In the genomic region with DNA sequence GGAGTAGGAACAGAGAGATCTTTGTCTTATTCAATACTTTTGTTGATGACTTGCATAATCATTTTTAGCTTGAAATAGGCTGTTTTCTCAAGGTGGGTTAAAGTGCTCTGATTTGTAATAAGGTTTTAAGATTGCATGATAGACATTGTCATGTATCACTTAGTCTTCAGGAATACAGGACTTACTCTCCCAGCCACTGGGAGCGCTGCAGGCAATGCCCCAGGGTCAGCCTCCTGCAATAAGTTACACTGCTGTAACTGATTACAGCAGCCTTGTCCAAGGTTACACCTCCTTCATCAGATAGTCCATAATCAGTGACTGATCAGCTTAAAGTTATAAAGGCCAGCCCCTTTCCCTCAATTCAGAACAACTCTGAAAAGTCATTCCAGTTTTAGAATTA, we compare ENCODE assay signal across 17 cellular contexts.
DNase-seq lines count a peak whose midpoint lies in the region; ATAC-seq and TF ChIP-seq lines count a peak whose summit lies in the region.
"Had no signal": no experiment of that assay in that cellular context is flagged by ENCODE, and none has a peak within 500 bp of the region (broad histone marks: within the 10 kb centered on the region; RNA-seq: fewer than 3 reads in every experiment).

No MANE protein-coding gene starts in this region.

- DNase-seq in A673 (ENCODE audit: low spot score), result no peak
- no peak for DNase-seq in choroid plexus epithelial cell (ENCODE audit: low read depth)
- DNase-seq in left cardiac atrium, result no peak
- DNase-seq in NCI-H1105 (lab: John Stamatoyannopoulos, UW), result no peak
- DNase-seq: activated CD4-positive, alpha-beta T cell treated with anti-CD3 and anti-CD28 coated beads, Interleukin-2, amount 50 U/mL, for 1 hour; activated naive CD4-positive, alpha-beta T cell treated with Interleukin-2 at 50 U/mL for 16 hours; aorta; NCI-H2081 treated with DMSO at 0.1 percent for 48 hours; NCI-H526; sigmoid colon; stimulated activated naive CD8-positive, alpha-beta T cell treated with anti-CD3 and anti-CD28 coated beads, Interleukin-15, Interleukin-2, amounts not matched to agents 100 U/mL and 50 U/mL, for 24 hours; transverse colon had no signal

- no peak for ATAC-seq in HG02938 (IDR thresholded peaks at IDR 0.05; ENCODE audit: unreplicated experiment)
- ATAC-seq in HG02763 (IDR thresholded peaks at IDR 0.05; ENCODE audit: unreplicated experiment), result no peak
- ATAC-seq in left cardiac atrium, result no peak
- ATAC-seq: stimulated activated naive CD8-positive, alpha-beta T cell treated with anti-CD3 and anti-CD28 coated beads, Interleukin-15, Interleukin-2, amounts not matched to agents 100 U/mL and 50 U/mL, for 24 hours had no signal

- no TSS peak for BruUV-seq in A673 (replicated peaks; lab: Mats Ljungman, UMichigan)

- no peak overlapping the region for H2AFZ ChIP-seq in OCI-LY3 (ENCODE audit: low read depth, low read length)

- H3K9ac ChIP-seq in OCI-LY3 (ENCODE audit: low read length), result peak overlapping the region; percentile 59; the same call in 1 of the 2 replicates

- intact Hi-C loops in A673 (cut with micrococcal nuclease; ENCODE audit: unreplicated experiment) (no loop called here), left cardiac atrium (cut with DNase I) (no loop called here)

- TF ChIP-seq CTCF in A673 (conservative IDR thresholded peaks at IDR 0.05; ENCODE audit: low read depth, low read length), result peak; percentile 33
- TF ChIP-seq CTCF in GM12874 (IDR thresholded peaks at IDR 0.05; ENCODE audit: insufficient read depth, low read depth, low read length), result peak; percentile 50; the same call in 1 of the 2 replicates
- peak; percentile 60 for TF ChIP-seq CTCF in OCI-LY3 (IDR thresholded peaks at IDR 0.05; ENCODE audit: low read depth, low read length)
- TF ChIP-seq CTCF in choroid plexus epithelial cell (conservative IDR thresholded peaks at IDR 0.05; ENCODE audit: low read depth, low read length), result peak; percentile 9

- no peak overlapping the region for H3K27ac ChIP-seq in A673 (ENCODE audit: low read depth, low read length, poor library complexity, severe bottlenecking)
- peak overlapping the region; percentile 100 for H3K27ac ChIP-seq in OCI-LY3 (ENCODE audit: low read length)
- H3K27ac ChIP-seq: sigmoid colon, transverse colon had no signal

- no peaks in the 10 kb centered on the region for H4K20me1 ChIP-seq in OCI-LY3 (ENCODE audit: insufficient read depth, low read length)

- 0 out of 2 replicates have a peak overlapping the region, but pooled peaks have one; percentile 17 for H3K4me2 ChIP-seq in OCI-LY3 (ENCODE audit: low read length)

- H3K4me1 ChIP-seq in A673 (ENCODE audit: insufficient read depth, low read length, poor library complexity, severe bottlenecking) (no peaks in the 10 kb centered on the region), OCI-LY3 (ENCODE audit: low read length) (peaks cover 97% of the 10 kb centered on the region)
- H3K4me1 ChIP-seq: transverse colon had no signal

- H3K79me2 ChIP-seq in OCI-LY3 (ENCODE audit: low read length), result no peaks in the 10 kb centered on the region

- POLR2A ChIA-PET in A673 (lab: Charles Lee; ENCODE audit: low non-redundant PET), result no interaction called here

- CTCF ChIA-PET in A673 (lab: Charles Lee), result no interaction called here

- no peaks in the 10 kb centered on the region for H3K9me3 ChIP-seq in A673 (ENCODE audit: low read depth, low read length, poor library complexity, severe bottlenecking)
- H3K9me3 ChIP-seq in OCI-LY3 (ENCODE audit: insufficient read depth, low read length), result no peaks in the 10 kb centered on the region; the same call in 1 of the 2 replicates
- H3K9me3 ChIP-seq: sigmoid colon, transverse colon had no signal

- H3K4me3 ChIP-seq in A673 (ENCODE audit: low read depth, low read length, poor library complexity, severe bottlenecking), result no peak overlapping the region
- no peak overlapping the region for H3K4me3 ChIP-seq in OCI-LY3 (ENCODE audit: low read length)
- no peak overlapping the region for H3K4me3 ChIP-seq in choroid plexus epithelial cell (ENCODE audit: low read depth, low read length)
- H3K4me3 ChIP-seq: lung, sigmoid colon, transverse colon had no signal

- H3K36me3 ChIP-seq in A673 (ENCODE audit: insufficient read depth, low read length, poor library complexity, severe bottlenecking), result no peaks in the 10 kb centered on the region
- peaks cover 3% of the 10 kb centered on the region for H3K36me3 ChIP-seq in OCI-LY3 (replicated peaks; ENCODE audit: low read depth, low read length)
- H3K36me3 ChIP-seq: sigmoid colon, transverse colon had no signal

- H3K27me3 ChIP-seq in A673 (replicated peaks; ENCODE audit: insufficient read depth, low read depth, low read length, poor library complexity) (no peaks in the 10 kb centered on the region), OCI-LY3 (ENCODE audit: low read depth, low read length) (no peaks in the 10 kb centered on the region)
- H3K27me3 ChIP-seq: sigmoid colon, transverse colon had no signal

Comparison
In these comparisons a context has a peak if more than half of its experiments do, and no peak if none do; other contexts are left out.
1. CTCF ChIP-seq: peak in every context shown above with its lines; median percentile 60 in OCI-LY3; 50 in GM12874; 33 in A673; 9 in choroid plexus epithelial cell.